14 cellular contexts compared by ENCODE assay signal in genomic region chr1:150410582-150411101, GRCh38. TPM values are rescaled to one million over a fixed set of nuclear protein-coding genes. Genes with fewer than 3 reads are reported as not detected.
DNase-seq lines count a peak whose midpoint lies in the region; ATAC-seq and TF ChIP-seq lines count a peak whose summit lies in the region.
"Had no signal": no experiment of that assay in that cellular context is flagged by ENCODE, and none has a peak within 500 bp of the region (broad histone marks: within the 10 kb centered on the region; RNA-seq: fewer than 3 reads in every experiment).

No MANE protein-coding gene starts in this region.

- H4K20me1 ChIP-seq in smooth muscle cell (ENCODE audit: low read depth): peaks cover 95% of the 10 kb centered on the region

- H3K4me3 Mint-ChIP-seq in activated CD4-positive, alpha-beta memory T cell treated with anti-CD3 and anti-CD28 coated beads for 36 hours: no peak overlapping the region

- peak overlapping the region; percentile 32 for H3K4me2 ChIP-seq in smooth muscle cell

- peak; percentile 78 for ATAC-seq in left lung

- H3K36me3 ChIP-seq in MG63: no peaks in the 10 kb centered on the region
- no peaks in the 10 kb centered on the region for H3K36me3 ChIP-seq in left lung
- H3K36me3 ChIP-seq in smooth muscle cell (ENCODE audit: low read depth): no peaks in the 10 kb centered on the region
- H3K36me3 ChIP-seq: ovary had no signal

- no peak overlapping the region for H3K9ac ChIP-seq in smooth muscle cell (ENCODE audit: low read depth)

- no peak for TF ChIP-seq CTCF in left lung (IDR thresholded peaks at IDR 0.05)
- TF ChIP-seq CTCF in smooth muscle cell (IDR thresholded peaks at IDR 0.05; ENCODE audit: borderline replicate concordance, insufficient read depth, poor library complexity, severe bottlenecking): no peak

- H3K4me1 ChIP-seq in left lung (peaks cover 8 to 33% of the 10 kb centered on the region in 2 donors), smooth muscle cell (ENCODE audit: low read depth) (no peaks in the 10 kb centered on the region)

- H3K27me3 ChIP-seq in MG63: no peaks in the 10 kb centered on the region
- H3K27me3 ChIP-seq in left lung: no peaks in the 10 kb centered on the region
- no peaks in the 10 kb centered on the region for H3K27me3 ChIP-seq in smooth muscle cell (ENCODE audit: low read depth)
- H3K27me3 ChIP-seq: ovary had no signal

- intact Hi-C loops in left lung (cut with DNase I): no loop called here
- intact Hi-C loops in activated CD4-positive, alpha-beta memory T cell treated with anti-CD3 and anti-CD28 coated beads for 36 hours (cut with micrococcal nuclease): no loop called here

- no peaks in the 10 kb centered on the region for H3K27me3 Mint-ChIP-seq in activated CD4-positive, alpha-beta memory T cell treated with anti-CD3 and anti-CD28 coated beads for 36 hours

- peak; percentile 13 for DNase-seq in MG63
- peak; percentile 14 for DNase-seq in astrocyte of the hippocampus (ENCODE audit: low read depth, low spot score)
- peak in 1 of 2 donors; percentile 57 for DNase-seq in left lung
- DNase-seq in smooth muscle cell (lab: John Stamatoyannopoulos, UW; ENCODE audit: unreplicated experiment): no peak
- DNase-seq in DMS153 treated with DMSO at 0.1 percent for 48 hours (lab: John Stamatoyannopoulos, UW; ENCODE audit: unreplicated experiment): no peak
- no peak for DNase-seq in germinal center (ENCODE audit: low spot score)
- no peak for DNase-seq in activated CD4-positive, alpha-beta memory T cell treated with anti-CD3 and anti-CD28 coated beads for 36 hours
- DNase-seq: activated T-cell treated with anti-CD3 and anti-CD28 coated beads for 4 hours, DMS53, erythroblast, NCI-H446, WERI-Rb-1 had no signal

- H3F3A ChIP-seq in smooth muscle cell (ENCODE audit: low read depth): no peaks in the 10 kb centered on the region

- H3K27ac Mint-ChIP-seq in activated CD4-positive, alpha-beta memory T cell treated with anti-CD3 and anti-CD28 coated beads for 36 hours: no peak overlapping the region

- H3K79me2 ChIP-seq in smooth muscle cell (ENCODE audit: low read depth): peaks cover 84% of the 10 kb centered on the region

- no peaks in the 10 kb centered on the region for H3K9me3 Mint-ChIP-seq in activated CD4-positive, alpha-beta memory T cell treated with anti-CD3 and anti-CD28 coated beads for 36 hours

- H3K27ac ChIP-seq in left lung (no peak overlapping the region), smooth muscle cell (ENCODE audit: low read depth) (peak overlapping the region; percentile 58)
- H3K27ac ChIP-seq: ovary, RWPE1, WERI-Rb-1 had no signal

- H3K9me3 ChIP-seq in MG63 (no peaks in the 10 kb centered on the region), left lung (no peaks in the 10 kb centered on the region), smooth muscle cell (replicated peaks; ENCODE audit: low read depth) (no peaks in the 10 kb centered on the region)
- H3K9me3 ChIP-seq: ovary had no signal

- POLR2A ChIA-PET in activated CD4-positive, alpha-beta memory T cell treated with anti-CD3 and anti-CD28 coated beads for 36 hours (lab: Charles Lee): no interaction called here

- H2AFZ ChIP-seq in smooth muscle cell (ENCODE audit: low read depth): no peak overlapping the region

- H3K36me3 Mint-ChIP-seq in activated CD4-positive, alpha-beta memory T cell treated with anti-CD3 and anti-CD28 coated beads for 36 hours: no peaks in the 10 kb centered on the region

- CTCF ChIA-PET in activated CD4-positive, alpha-beta memory T cell treated with anti-CD3 and anti-CD28 coated beads for 36 hours (lab: Charles Lee): no interaction called here

- 63% methylated on average over 6 of the region's 6 CpGs for WGBS in smooth muscle cell (ENCODE audit: low lambda C conversion rate)

- peaks cover 52% of the 10 kb centered on the region for H3K4me1 Mint-ChIP-seq in activated CD4-positive, alpha-beta memory T cell treated with anti-CD3 and anti-CD28 coated beads for 36 hours (ENCODE audit: low read depth)

- H3K4me3 ChIP-seq in MG63: no peak overlapping the region
- no peak overlapping the region for H3K4me3 ChIP-seq in left lung
- H3K4me3 ChIP-seq in smooth muscle cell: no peak overlapping the region
- H3K4me3 ChIP-seq: ovary had no signal

RNA-seq across cellular contexts. Expression of gene RPRD2, which starts 46.7 kb away (rescaled TPM):
- 2.5 and 10.6 TPM in 2 replicates for total RNA-seq in MG63 (2014; rRNA removed; shearing (Covaris generic); ENCODE audit: low replicate concordance)
- total RNA-seq in left lung (10 to 100 TPM; 26.2 to 29.3 TPM), smooth muscle cell (15.4 and 17.1 TPM in 2 replicates)
- 14.2 and 15.8 TPM in 2 replicates for polyA plus RNA-seq in smooth muscle cell
- 10 to 100 TPM; 22.2 to 22.6 TPM for total RNA-seq in activated CD4-positive, alpha-beta memory T cell treated with anti-CD3 and anti-CD28 coated beads for 36 hours

Comparison
In these comparisons a context has a peak if more than half of its experiments do, and no peak if none do; other contexts are left out.
1. DNase-seq: peak in MG63 (single experiment) and astrocyte of the hippocampus (single experiment); none in smooth muscle cell (single experiment), DMS153 treated with DMSO at 0.1 percent for 48 hours (single experiment), germinal center (single experiment) and activated CD4-positive, alpha-beta memory T cell treated with anti-CD3 and anti-CD28 coated beads for 36 hours (single experiment).